In genomic region chr4:3442959-3443749, GRCh38 we compare ENCODE assay signal across 1 cellular context.
TF ChIP-seq lines count a peak whose summit lies in the region.

No MANE protein-coding gene starts in this region.

TF ChIP-seq in K562, 482 proteins besides CTCF, POLR2A, EP300 and RAD21 (continued from another document):
- TF ChIP-seq CC2D1A (IDR thresholded peaks at IDR 0.05) (0 out of 2 replicates have a peak, but pooled peaks have one; percentile 49), STAG1 (CRISPR knock-in tag; IDR thresholded peaks at IDR 0.05; ENCODE audit: borderline replicate concordance) (peak; percentile 92; the same call in 1 of the 2 replicates), HNRNPL (IDR thresholded peaks at IDR 0.05; ENCODE audit: low read depth, low read length) (peak; percentile 81; the same call in 1 of the 2 replicates), ZNF197 (CRISPR knock-in tag; IDR thresholded peaks at IDR 0.05; ENCODE audit: low read depth) (no peak), DEAF1 (CRISPR knock-in tag; IDR thresholded peaks at IDR 0.05) (peak; percentile 18; the same call in 1 of the 2 replicates), CTCFL (IDR thresholded peaks at IDR 0.05; ENCODE audit: borderline replicate concordance, insufficient read depth, low read depth, low read length, poor library complexity, severe bottlenecking) (peak; percentile 51), ARID2 (IDR thresholded peaks at IDR 0.05) (peak; percentile 63; the same call in 1 of the 2 replicates), REST (CRISPR knock-in tag; IDR thresholded peaks at IDR 0.05; ENCODE audit: low read depth) (no peak), ZNF740 (CRISPR knock-in tag; IDR thresholded peaks at IDR 0.05) (0 out of 2 replicates have a peak, but pooled peaks have one; percentile 30), ZNF740 (tag; IDR thresholded peaks at IDR 0.05) (no peak), CBX5 (IDR thresholded peaks at IDR 0.05; ENCODE audit: borderline replicate concordance, low read depth) (no peak), TFAP4 (CRISPR knock-in tag; IDR thresholded peaks at IDR 0.05; ENCODE audit: borderline replicate concordance) (peak; percentile 51; the same call in 1 of the 2 replicates), ZNF175 (CRISPR knock-in tag; IDR thresholded peaks at IDR 0.05; ENCODE audit: low read depth) (no peak), FIP1L1 (IDR thresholded peaks at IDR 0.05; ENCODE audit: low read depth, low read length, poor library complexity, severe bottlenecking) (peak; percentile 26)
